In the genomic region with DNA sequence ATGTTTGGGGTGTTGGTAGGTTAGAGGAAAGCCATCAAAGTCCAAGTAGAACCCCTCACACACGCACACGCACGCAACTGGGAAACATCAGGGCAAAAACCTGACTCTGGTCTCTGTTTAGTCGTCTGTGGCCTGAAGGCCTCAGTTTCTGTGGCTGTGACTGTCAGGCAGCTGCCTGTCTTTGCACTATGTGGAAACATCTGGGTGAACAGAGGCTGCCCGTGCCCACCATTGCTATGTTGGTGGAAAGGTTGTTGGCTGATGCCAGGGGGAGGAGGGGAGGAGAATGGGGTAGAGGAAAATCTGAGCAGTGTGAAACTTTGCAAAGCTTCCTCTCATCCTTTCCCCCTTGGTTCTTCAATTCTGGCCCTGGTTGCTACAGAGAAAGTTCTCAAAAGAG, we compare ENCODE assay signal across 2 cellular contexts.
A peak's percentile ranks its signal among the peaks of the same experiment; 100 is the strongest.
TF ChIP-seq lines count a peak whose summit lies in the region.

No MANE protein-coding gene starts in this region.

TF ChIP-seq in HEK293, 187 proteins besides CTCF, POLR2A, EP300 and RAD21:
- TF ChIP-seq, protein P1, sequence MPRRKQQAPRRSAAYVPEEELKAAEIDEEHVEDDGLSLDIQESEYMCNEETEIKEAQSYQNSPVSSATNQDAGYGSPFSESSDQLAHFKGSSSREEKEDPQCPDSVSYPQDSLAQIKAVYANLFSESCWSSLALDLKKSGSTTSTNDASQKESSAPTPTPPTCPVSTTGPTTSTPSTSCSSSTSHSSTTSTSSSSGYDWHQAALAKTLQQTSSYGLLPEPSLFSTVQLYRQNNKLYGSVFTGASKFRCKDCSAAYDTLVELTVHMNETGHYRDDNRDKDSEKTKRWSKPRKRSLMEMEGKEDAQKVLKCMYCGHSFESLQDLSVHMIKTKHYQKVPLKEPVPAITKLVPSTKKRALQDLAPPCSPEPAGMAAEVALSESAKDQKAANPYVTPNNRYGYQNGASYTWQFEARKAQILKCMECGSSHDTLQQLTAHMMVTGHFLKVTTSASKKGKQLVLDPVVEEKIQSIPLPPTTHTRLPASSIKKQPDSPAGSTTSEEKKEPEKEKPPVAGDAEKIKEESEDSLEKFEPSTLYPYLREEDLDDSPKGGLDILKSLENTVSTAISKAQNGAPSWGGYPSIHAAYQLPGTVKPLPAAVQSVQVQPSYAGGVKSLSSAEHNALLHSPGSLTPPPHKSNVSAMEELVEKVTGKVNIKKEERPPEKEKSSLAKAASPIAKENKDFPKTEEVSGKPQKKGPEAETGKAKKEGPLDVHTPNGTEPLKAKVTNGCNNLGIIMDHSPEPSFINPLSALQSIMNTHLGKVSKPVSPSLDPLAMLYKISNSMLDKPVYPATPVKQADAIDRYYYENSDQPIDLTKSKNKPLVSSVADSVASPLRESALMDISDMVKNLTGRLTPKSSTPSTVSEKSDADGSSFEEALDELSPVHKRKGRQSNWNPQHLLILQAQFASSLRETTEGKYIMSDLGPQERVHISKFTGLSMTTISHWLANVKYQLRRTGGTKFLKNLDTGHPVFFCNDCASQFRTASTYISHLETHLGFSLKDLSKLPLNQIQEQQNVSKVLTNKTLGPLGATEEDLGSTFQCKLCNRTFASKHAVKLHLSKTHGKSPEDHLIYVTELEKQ (tag by site-specific recombination; IDR thresholded peaks at IDR 0.05; ENCODE audit: borderline replicate concordance), result no peak
- TF ChIP-seq PRDM1 (tag by site-specific recombination; IDR thresholded peaks at IDR 0.05) (peak; percentile 63), ZNF335 (tag by site-specific recombination; conservative IDR thresholded peaks at IDR 0.05) (0 out of 2 replicates have a peak, but pooled peaks have one; percentile 23), GFI1B (tag by site-specific recombination; IDR thresholded peaks at IDR 0.05) (no peak), ZNF211 (tag by site-specific recombination; IDR thresholded peaks at IDR 0.05; ENCODE audit: low read depth) (no peak)
- TF ChIP-seq, protein P2, sequence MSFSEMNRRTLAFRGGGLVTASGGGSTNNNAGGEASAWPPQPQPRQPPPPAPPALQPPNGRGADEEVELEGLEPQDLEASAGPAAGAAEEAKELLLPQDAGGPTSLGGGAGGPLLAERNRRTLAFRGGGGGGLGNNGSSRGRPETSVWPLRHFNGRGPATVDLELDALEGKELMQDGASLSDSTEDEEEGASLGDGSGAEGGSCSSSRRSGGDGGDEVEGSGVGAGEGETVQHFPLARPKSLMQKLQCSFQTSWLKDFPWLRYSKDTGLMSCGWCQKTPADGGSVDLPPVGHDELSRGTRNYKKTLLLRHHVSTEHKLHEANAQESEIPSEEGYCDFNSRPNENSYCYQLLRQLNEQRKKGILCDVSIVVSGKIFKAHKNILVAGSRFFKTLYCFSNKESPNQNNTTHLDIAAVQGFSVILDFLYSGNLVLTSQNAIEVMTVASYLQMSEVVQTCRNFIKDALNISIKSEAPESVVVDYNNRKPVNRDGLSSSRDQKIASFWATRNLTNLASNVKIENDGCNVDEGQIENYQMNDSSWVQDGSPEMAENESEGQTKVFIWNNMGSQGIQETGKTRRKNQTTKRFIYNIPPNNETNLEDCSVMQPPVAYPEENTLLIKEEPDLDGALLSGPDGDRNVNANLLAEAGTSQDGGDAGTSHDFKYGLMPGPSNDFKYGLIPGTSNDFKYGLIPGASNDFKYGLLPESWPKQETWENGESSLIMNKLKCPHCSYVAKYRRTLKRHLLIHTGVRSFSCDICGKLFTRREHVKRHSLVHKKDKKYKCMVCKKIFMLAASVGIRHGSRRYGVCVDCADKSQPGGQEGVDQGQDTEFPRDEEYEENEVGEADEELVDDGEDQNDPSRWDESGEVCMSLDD (tag by site-specific recombination; IDR thresholded peaks at IDR 0.05), result peak; percentile 5; the same call in 1 of the 2 replicates
- TF ChIP-seq, protein P3, sequence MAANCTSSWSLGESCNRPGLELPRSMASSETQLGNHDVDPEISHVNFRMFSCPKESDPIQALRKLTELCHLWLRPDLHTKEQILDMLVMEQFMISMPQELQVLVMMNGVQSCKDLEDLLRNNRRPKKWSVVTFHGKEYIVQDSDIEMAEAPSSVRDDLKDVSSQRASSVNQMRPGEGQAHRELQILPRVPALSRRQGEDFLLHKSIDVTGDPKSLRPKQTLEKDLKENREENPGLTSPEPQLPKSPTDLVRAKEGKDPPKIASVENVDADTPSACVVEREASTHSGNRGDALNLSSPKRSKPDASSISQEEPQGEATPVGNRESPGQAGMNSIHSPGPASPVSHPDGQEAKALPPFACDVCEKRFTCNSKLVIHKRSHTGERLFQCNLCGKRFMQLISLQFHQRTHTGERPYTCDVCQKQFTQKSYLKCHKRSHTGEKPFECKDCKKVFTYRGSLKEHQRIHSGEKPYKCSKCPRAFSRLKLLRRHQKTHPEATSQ (tag by site-specific recombination; IDR thresholded peaks at IDR 0.05), result no peak

TF ChIP-seq in SK-N-SH, 30 proteins besides CTCF, POLR2A, EP300 and RAD21:
- TF ChIP-seq, protein P4, sequence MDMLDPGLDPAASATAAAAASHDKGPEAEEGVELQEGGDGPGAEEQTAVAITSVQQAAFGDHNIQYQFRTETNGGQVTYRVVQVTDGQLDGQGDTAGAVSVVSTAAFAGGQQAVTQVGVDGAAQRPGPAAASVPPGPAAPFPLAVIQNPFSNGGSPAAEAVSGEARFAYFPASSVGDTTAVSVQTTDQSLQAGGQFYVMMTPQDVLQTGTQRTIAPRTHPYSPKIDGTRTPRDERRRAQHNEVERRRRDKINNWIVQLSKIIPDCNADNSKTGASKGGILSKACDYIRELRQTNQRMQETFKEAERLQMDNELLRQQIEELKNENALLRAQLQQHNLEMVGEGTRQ (IDR thresholded peaks at IDR 0.05; ENCODE audit: borderline replicate concordance, low read depth, low read length), result no peak
- TF ChIP-seq SIN3A (IDR thresholded peaks at IDR 0.05; ENCODE audit: borderline replicate concordance, low read depth, low read length) (no peak), NRF1 (IDR thresholded peaks at IDR 0.05; ENCODE audit: low read depth, low read length) (no peak), YY1 (IDR thresholded peaks at IDR 0.05; ENCODE audit: low read depth) (no peak), TEAD4 (IDR thresholded peaks at IDR 0.05; ENCODE audit: borderline replicate concordance, insufficient read depth) (no peak)
